8 cellular contexts compared by ENCODE assay signal in the genomic region with DNA sequence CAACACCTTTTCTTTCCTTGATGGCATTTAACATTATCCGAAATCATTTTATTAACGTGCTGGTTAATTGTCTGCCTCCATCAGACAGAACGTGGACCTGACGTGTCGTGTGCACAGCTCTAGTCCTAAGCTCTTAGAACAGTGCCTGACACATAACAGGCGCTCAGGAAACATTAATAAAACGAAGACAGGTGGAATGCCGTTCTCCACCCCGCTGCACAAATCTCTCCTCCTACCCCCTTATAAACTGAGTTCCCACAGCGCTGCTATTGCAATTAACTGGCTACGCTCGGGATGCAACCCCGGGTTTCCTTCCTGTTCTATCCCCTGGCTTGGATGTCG. TPM values are rescaled to one million over a fixed set of nuclear protein-coding genes. Genes with fewer than 3 reads are reported as not detected.
DNase-seq lines count a peak whose midpoint lies in the region; ATAC-seq and TF ChIP-seq lines count a peak whose summit lies in the region.

No MANE protein-coding gene starts in this region.

- H2AFZ ChIP-seq in OCI-LY3 (ENCODE audit: low read depth, low read length): no peak overlapping the region

- H3K4me1 ChIP-seq in OCI-LY3 (ENCODE audit: low read length) (peaks cover 35% of the 10 kb centered on the region), mononuclear cell (ENCODE audit: insufficient read depth, low read length) (peaks cover 37% of the 10 kb centered on the region)

- ATAC-seq in GM18505 (IDR thresholded peaks at IDR 0.05; ENCODE audit: unreplicated experiment): peak; percentile 10
- ATAC-seq in HG03103 (IDR thresholded peaks at IDR 0.05; ENCODE audit: low read depth, unreplicated experiment): peak; percentile 0

- no peaks in the 10 kb centered on the region for H3K36me3 ChIP-seq in OCI-LY3 (replicated peaks; ENCODE audit: low read depth, low read length)

- peak overlapping the region; percentile 100 for H3K4me3 ChIP-seq in OCI-LY3 (ENCODE audit: low read length)
- H3K4me3 ChIP-seq in coronary artery: peak overlapping the region; percentile 80
- peak overlapping the region; percentile 59 for H3K4me3 ChIP-seq in mononuclear cell (ENCODE audit: low read length)

- no peak for TF ChIP-seq POLR2A in GM18505 (IDR thresholded peaks at IDR 0.05; ENCODE audit: borderline replicate concordance, extremely low read depth, insufficient read depth, insufficient read length)

- peak overlapping the region; percentile 84 for H3K27ac ChIP-seq in OCI-LY3 (ENCODE audit: low read length)
- H3K27ac ChIP-seq in coronary artery: peak overlapping the region; percentile 67 to 80

- H3K9me3 ChIP-seq in OCI-LY3 (ENCODE audit: insufficient read depth, low read length) (no peaks in the 10 kb centered on the region), mononuclear cell (ENCODE audit: low read depth, low read length) (no peaks in the 10 kb centered on the region)

- TF ChIP-seq CTCF in OCI-LY3 (IDR thresholded peaks at IDR 0.05; ENCODE audit: low read depth, low read length): no peak
- no peak for TF ChIP-seq CTCF in coronary artery (IDR thresholded peaks at IDR 0.05)

- DNase-seq in A172 (ENCODE audit: low spot score) (peak; percentile 59), coronary artery (ENCODE audit: low spot score) (no peak), cerebellum (ENCODE audit: low spot score) (no peak), DMS153 treated with DMSO at 0.1 percent for 48 hours (lab: John Stamatoyannopoulos, UW; ENCODE audit: unreplicated experiment) (no peak)

- H3K9ac ChIP-seq in OCI-LY3 (ENCODE audit: low read length): peak overlapping the region; percentile 92

- H3K79me2 ChIP-seq in OCI-LY3 (ENCODE audit: low read length): peaks cover 67% of the 10 kb centered on the region

- H3K27me3 ChIP-seq in OCI-LY3 (ENCODE audit: low read depth, low read length) (no peaks in the 10 kb centered on the region), mononuclear cell (ENCODE audit: insufficient read depth, low read length) (no peaks in the 10 kb centered on the region)

- H3K4me2 ChIP-seq in OCI-LY3 (ENCODE audit: low read length): peak overlapping the region; percentile 88

- H4K20me1 ChIP-seq in OCI-LY3 (ENCODE audit: insufficient read depth, low read length): peaks cover 17% of the 10 kb centered on the region

RNA-seq across cellular contexts. Expression of gene FARSB, which starts 0.5 kb away (rescaled TPM):
- total RNA-seq in A172 (2014; rRNA removed; shearing (Covaris generic)): 47.5 and 51.8 TPM in 2 replicates
- 9.3 TPM for total RNA-seq in mononuclear cell
- 23.3 TPM for total RNA-seq in cerebellum

RNA-seq across cellular contexts. Expression of gene MOGAT1, which starts 16.1 kb away (rescaled TPM):
- not detected in 2 replicates for total RNA-seq in A172 (2014; rRNA removed; shearing (Covaris generic))
- not detected for total RNA-seq in mononuclear cell
- not detected for total RNA-seq in cerebellum
